8 cellular contexts compared by ENCODE assay signal in the genomic region with DNA sequence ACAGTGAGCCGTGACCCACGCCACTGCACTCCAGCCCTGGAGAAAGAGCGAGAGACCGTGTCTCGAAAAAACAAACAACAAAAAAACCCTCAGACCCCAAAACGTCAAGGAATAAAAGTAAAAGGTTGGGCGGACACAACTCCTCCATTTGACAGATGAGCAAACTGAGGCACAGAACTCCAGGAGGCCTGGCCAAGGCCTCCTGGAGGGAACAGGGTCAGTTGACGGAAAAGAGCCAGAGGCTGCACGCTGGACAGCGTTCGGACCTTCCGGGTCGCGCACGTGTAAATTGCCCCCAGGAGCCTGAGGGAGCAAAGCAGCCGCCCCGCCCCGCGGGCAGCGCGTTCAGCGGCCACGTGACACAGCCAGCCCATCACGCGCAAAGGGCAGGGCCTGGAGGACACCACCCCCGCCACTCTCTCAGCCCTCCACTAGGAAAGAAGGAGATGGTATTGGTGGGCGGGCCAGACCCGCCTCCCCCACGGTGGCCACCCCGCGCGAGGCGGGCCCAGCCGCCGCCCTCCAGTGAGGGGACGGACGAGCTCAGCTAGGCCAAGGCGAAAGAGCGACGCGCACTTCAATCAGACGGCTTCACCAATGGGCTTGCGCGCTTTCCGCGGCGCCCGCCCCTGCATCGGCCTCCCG.
DNase-seq lines count a peak whose midpoint lies in the region; ATAC-seq and TF ChIP-seq lines count a peak whose summit lies in the region.

No MANE protein-coding gene starts in this region.

- H3K27me3 Mint-ChIP-seq in dendritic cell treated with granulocyte-macrophage colony-stimulating factor and Interleukin-4, amounts not matched to agents 40 ng/mL and 50 ng/mL, for 4 days: no peaks in the 10 kb centered on the region

- H3K9me3 ChIP-seq in left lung: no peaks in the 10 kb centered on the region

- H3K36me3 ChIP-seq in BJ (ENCODE audit: control insufficient read depth, insufficient read depth, low read length): no peaks in the 10 kb centered on the region
- H3K36me3 ChIP-seq in left lung: no peaks in the 10 kb centered on the region

- H3K27ac Mint-ChIP-seq in dendritic cell treated with granulocyte-macrophage colony-stimulating factor and Interleukin-4, amounts not matched to agents 40 ng/mL and 50 ng/mL, for 4 days: peak overlapping the region; percentile 94

- H3K4me1 Mint-ChIP-seq in dendritic cell treated with granulocyte-macrophage colony-stimulating factor and Interleukin-4, amounts not matched to agents 40 ng/mL and 50 ng/mL, for 4 days (ENCODE audit: low read depth): peaks cover 25% of the 10 kb centered on the region

- H3K27ac ChIP-seq in left lung: peak overlapping the region; percentile 99 to 100

- H3K27me3 ChIP-seq in BJ (ENCODE audit: control insufficient read depth, insufficient read depth, low read length) (no peaks in the 10 kb centered on the region), left lung (no peaks in the 10 kb centered on the region)

- POLR2A ChIA-PET in BJ (lab: Charles Lee): interaction anchor here (0.6 kb wide), 2 partner anchors 26 to 438 kb away, joined by 3 to 22 read pairs; no protein-coding TSS in a partner anchor

- H3K36me3 Mint-ChIP-seq in dendritic cell treated with granulocyte-macrophage colony-stimulating factor and Interleukin-4, amounts not matched to agents 40 ng/mL and 50 ng/mL, for 4 days (ENCODE audit: low read depth): peaks cover 8% of the 10 kb centered on the region

- H3K4me3 Mint-ChIP-seq in dendritic cell treated with granulocyte-macrophage colony-stimulating factor and Interleukin-4, amounts not matched to agents 40 ng/mL and 50 ng/mL, for 4 days: peak overlapping the region; percentile 89

- peaks cover 25 to 42% of the 10 kb centered on the region in 2 donors for H3K4me1 ChIP-seq in left lung

- H3K9me3 Mint-ChIP-seq in dendritic cell treated with granulocyte-macrophage colony-stimulating factor and Interleukin-4, amounts not matched to agents 40 ng/mL and 50 ng/mL, for 4 days: no peaks in the 10 kb centered on the region

- DNase-seq in BJ (ENCODE audit: low read depth) (peak; percentile 96), NCI-H748 (lab: John Stamatoyannopoulos, UW; ENCODE audit: unreplicated experiment) (peak; percentile 99), left lung (peak; percentile 99)
- peak; percentile 84 to 95 for DNase-seq in activated CD4-positive, alpha-beta T cell treated with anti-CD3 and anti-CD28 coated beads, Interleukin-2, amount 50 U/mL, for 24 hours (ENCODE audit: low read depth in 1 of 2, low spot score in 1 of 2)
- DNase-seq in stimulated activated CD4-positive, alpha-beta T cell treated with anti-CD3 and anti-CD28 coated beads, Interleukin-2, amount 100 ng/mL, for 4 hours (ENCODE audit: low read depth): peak; percentile 97

- peak; percentile 88 for ATAC-seq in GM19395 (IDR thresholded peaks at IDR 0.05; ENCODE audit: unreplicated experiment)
- ATAC-seq in HG03558 (IDR thresholded peaks at IDR 0.05; ENCODE audit: extremely low read depth, unreplicated experiment): peak; percentile 90
- peak; percentile 94 for ATAC-seq in left lung

- CTCF ChIA-PET in BJ (lab: Yijun Ruan, JAX): interaction anchor here (1.1 kb wide), 1 partner anchor 100 kb away, joined by 3 read pairs; no protein-coding TSS in a partner anchor

- TF ChIP-seq CTCF in BJ (IDR thresholded peaks at IDR 0.05; ENCODE audit: insufficient read depth, low read depth, low read length): no peak
- peak in 1 of 2 donors; percentile 45 for TF ChIP-seq CTCF in left lung (IDR thresholded peaks at IDR 0.05)

- intact Hi-C loops in dendritic cell treated with granulocyte-macrophage colony-stimulating factor and Interleukin-4, amounts not matched to agents 40 ng/mL and 50 ng/mL, for 4 days (cut with micrococcal nuclease): loop anchor here (2.0 to 5.0 kb wide), 4 partner anchors 47 to 208 kb away; a partner anchor contains a TSS
- intact Hi-C loops in left lung (cut with DNase I): no loop called here

- H3K4me3 ChIP-seq in BJ (ENCODE audit: low read depth, low read length) (peak overlapping the region; percentile 59), left lung (peak overlapping the region; percentile 54 to 75)

Comparison
In these comparisons a context has a peak if more than half of its experiments do, and no peak if none do; other contexts are left out.
1. Peak in every context shown above with its lines: DNase-seq, ATAC-seq, H3K4me3 ChIP-seq and H3K27ac ChIP-seq.